Comparison of ENCODE assay signal across 10 cellular contexts in the genomic region with DNA sequence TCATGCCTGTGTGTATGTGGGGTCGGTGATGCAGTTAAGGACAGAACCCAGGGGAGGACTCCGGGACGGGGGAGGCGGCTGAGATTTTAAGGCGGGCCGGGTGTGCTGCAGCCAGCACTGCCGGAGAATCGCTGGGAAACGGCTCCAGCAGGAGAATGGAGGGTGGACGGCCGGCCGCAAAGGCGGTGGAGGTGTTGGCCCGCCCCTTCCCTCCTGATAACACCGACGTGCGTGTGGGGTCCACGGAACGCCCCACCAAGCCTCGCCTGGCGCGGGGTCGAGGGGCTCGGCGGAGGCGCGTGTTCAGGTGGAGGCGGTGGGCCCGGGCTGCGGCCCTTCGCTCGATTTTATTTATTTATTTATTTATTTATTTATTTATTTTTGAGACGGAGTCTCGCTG. TPM values are rescaled to one million over a fixed set of nuclear protein-coding genes. Genes with fewer than 3 reads are reported as not detected.
A peak's percentile ranks its signal among the peaks of the same experiment; 100 is the strongest.
DNase-seq lines count a peak whose midpoint lies in the region; ATAC-seq and TF ChIP-seq lines count a peak whose summit lies in the region.
"Had no signal": no experiment of that assay in that cellular context is flagged by ENCODE, and none has a peak within 500 bp of the region (broad histone marks: within the 10 kb centered on the region; RNA-seq: fewer than 3 reads in every experiment).

No MANE protein-coding gene starts in this region.

- H3K27ac ChIP-seq in Panc1 (ENCODE audit: low read length) (no peak overlapping the region), ovary (no peak overlapping the region), foreskin keratinocyte (no peak overlapping the region)

- H3K4me3 ChIP-seq in BJ (ENCODE audit: low read depth, low read length) (peak overlapping the region; percentile 53), Panc1 (ENCODE audit: low read depth in 2 of 2, low read length in 2 of 2) (peak overlapping the region; percentile 63 to 64), epithelial cell of esophagus (ENCODE audit: low read length) (peak overlapping the region; percentile 62), ovary (peak overlapping the region; percentile 63)

- in situ Hi-C loops in Panc1 (cut with HindIII; ENCODE audit: low pct_unique_long_range_greater_than_20kb, low sequenced_read_pairs), result no loop called here

- no peak for TF ChIP-seq EP300 in ovary (IDR thresholded peaks at IDR 0.05)

- H3K4me1 ChIP-seq in Panc1 (ENCODE audit: control insufficient read depth, insufficient read depth, low read length) (no peaks in the 10 kb centered on the region), ovary (ENCODE audit: insufficient read depth) (no peaks in the 10 kb centered on the region), foreskin keratinocyte (no peaks in the 10 kb centered on the region)

- intact Hi-C loops in Panc1 (cut with micrococcal nuclease; ENCODE audit: unreplicated experiment) (loop anchor here (2.0 to 10.0 kb wide), 3 partner anchors 107 to 447 kb away; no protein-coding TSS in a partner anchor), ovary (cut with DNase I) (loop anchor here (5.0 to 10.0 kb wide), 3 partner anchors 260 to 457 kb away; a partner anchor contains a TSS)

- CTCF ChIA-PET in BJ (lab: Yijun Ruan, JAX) (interaction anchor here (0.6 to 3.2 kb wide), 19 partner anchors 10 to 500 kb away, joined by 3 to 37 read pairs (median 4); a partner anchor contains a TSS), Panc1 (lab: Charles Lee) (no interaction called here)

- BruUV-seq in Panc1 (replicated peaks; lab: Mats Ljungman, UMichigan), result no TSS peak

- TF ChIP-seq POLR2A in ovary (IDR thresholded peaks at IDR 0.05), result no peak

- H3K27me3 ChIP-seq in BJ (ENCODE audit: control insufficient read depth, insufficient read depth, low read length) (no peaks in the 10 kb centered on the region; the same call in 1 of the 2 replicates), Panc1 (ENCODE audit: control insufficient read depth, insufficient read depth, low read length) (no peaks in the 10 kb centered on the region), ovary (no peaks in the 10 kb centered on the region), foreskin keratinocyte (peaks cover 9% of the 10 kb centered on the region)

- H3K9me3 ChIP-seq in Panc1 (ENCODE audit: control insufficient read depth, insufficient read depth, low read depth, low read length) (no peaks in the 10 kb centered on the region), ovary (no peaks in the 10 kb centered on the region)

- 15 to 40% (median 26%) methylated on average over 34 of the region's 34 CpGs for WGBS in ovary, 3 donors

- DNase-seq in BJ (ENCODE audit: low read depth), result no peak
- DNase-seq in Panc1 (ENCODE audit: low read depth, low spot score), result no peak
- no peak for DNase-seq in epithelial cell of esophagus (ENCODE audit: low read depth)
- peak in 4 of 5 donors; percentile 27 to 64 (median 53) for DNase-seq in ovary
- no peak for DNase-seq in COLO829 (ENCODE audit: low spot score)
- DNase-seq in occipital lobe (lab: John Stamatoyannopoulos, UW), result no peak
- DNase-seq in nucleus accumbens (lab: John Stamatoyannopoulos, UW), result no peak
- no peak for DNase-seq in foreskin keratinocyte
- DNase-seq: NCI-H524 treated with DMSO at 0.1 percent for 48 hours had no signal

- no peaks in the 10 kb centered on the region for H3K36me3 ChIP-seq in BJ (ENCODE audit: control insufficient read depth, insufficient read depth, low read length)
- H3K36me3 ChIP-seq in Panc1 (ENCODE audit: control insufficient read depth, insufficient read depth, low read length), result no peaks in the 10 kb centered on the region
- no peaks in the 10 kb centered on the region for H3K36me3 ChIP-seq in ovary

- no peak for TF ChIP-seq CTCF in BJ (IDR thresholded peaks at IDR 0.05; ENCODE audit: insufficient read depth, low read depth, low read length)
- TF ChIP-seq CTCF in Panc1 (IDR thresholded peaks at IDR 0.05), result no peak
- TF ChIP-seq CTCF in epithelial cell of esophagus (IDR thresholded peaks at IDR 0.05; ENCODE audit: insufficient read depth, low read depth, low read length, missing control alignments), result no peak
- TF ChIP-seq CTCF in ovary (IDR thresholded peaks at IDR 0.05), result no peak
- TF ChIP-seq CTCF in foreskin keratinocyte (conservative IDR thresholded peaks at IDR 0.05), result no peak

- no peak for ATAC-seq in Panc1
- no peak for ATAC-seq in foreskin keratinocyte

- POLR2A ChIA-PET in BJ (lab: Charles Lee) (no interaction called here), Panc1 (lab: Charles Lee) (interaction anchor here (0.6 kb wide), 1 partner anchor 8 kb away, joined by 6 read pairs; no protein-coding TSS in a partner anchor)

RNA-seq across cellular contexts. Expression of a gene that starts 0.6 kb away (rescaled TPM):
- polyA plus RNA-seq in BJ (2011; rRNA removed) (0.56 and 0.87 TPM in 2 replicates), ovary (1 to 10 TPM; 2.2 to 2.8 TPM), foreskin keratinocyte (0.02 and 0.03 TPM in 2 replicates)
- 0.51 and 0.81 TPM in 2 replicates for polyA minus RNA-seq in BJ (2011; rRNA and poly(A)+ RNA removed)
- total RNA-seq in Panc1 (2021; ENCODE audit: unreplicated experiment) (0.41 TPM), ovary (1 to 10 TPM; 2.1 to 5.0 (median 4.2) TPM), occipital lobe (0.94 TPM), foreskin keratinocyte (0.03 and 0.04 TPM in 2 replicates)
- 0.33 TPM for polyA plus RNA-seq in Panc1 (2012; ENCODE audit: insufficient read length)

RNA-seq across cellular contexts. Expression of a gene that starts 13.8 kb away (rescaled TPM):
- not detected in 2 replicates for polyA plus RNA-seq in BJ (2011; rRNA removed)
- not detected in 2 replicates for polyA minus RNA-seq in BJ (2011; rRNA and poly(A)+ RNA removed)
- total RNA-seq in Panc1 (2021; ENCODE audit: unreplicated experiment), result not detected
- polyA plus RNA-seq in Panc1 (2012; ENCODE audit: insufficient read length), result not detected
- total RNA-seq in ovary, result not detected
- polyA plus RNA-seq in ovary, result 1 to 10 TPM in 1 of 2 donors, not detected in 1; 1.2 TPM
- total RNA-seq in occipital lobe, result not detected
- total RNA-seq in foreskin keratinocyte, result not detected in 2 replicates
- not detected in 2 replicates for polyA plus RNA-seq in foreskin keratinocyte
- total RNA-seq: activated CD8-positive, alpha-beta memory T cell treated with anti-CD3 and anti-CD28 coated beads for 36 hours had no signal

RNA-seq across cellular contexts. Expression of a gene that starts 17.3 kb away (rescaled TPM):
- polyA plus RNA-seq in BJ (2011; rRNA removed) (3.0 and 6.4 TPM in 2 replicates), ovary (10 to 100 TPM in 1 of 2 donors, 1 to 10 TPM in 1; 2.2 to 11.4 TPM), foreskin keratinocyte (6.4 and 6.9 TPM in 2 replicates)
- polyA minus RNA-seq in BJ (2011; rRNA and poly(A)+ RNA removed), result 3.4 and 7.9 TPM in 2 replicates
- total RNA-seq in Panc1 (2021; ENCODE audit: unreplicated experiment) (19.8 TPM), ovary (10 to 100 TPM in 5 of 7 donors, 1 to 10 TPM in 2; 8.1 to 16.1 (median 11.0) TPM), occipital lobe (8.4 TPM), foreskin keratinocyte (6.1 TPM in 2 replicates)
- polyA plus RNA-seq in Panc1 (2012; ENCODE audit: insufficient read length), result 23.1 TPM

RNA-seq across cellular contexts. Expression of a gene that starts 30.0 kb away (rescaled TPM):
- 56.4 and 92.3 TPM in 2 replicates for polyA plus RNA-seq in BJ (2011; rRNA removed)
- 69.3 and 95.0 TPM in 2 replicates for polyA minus RNA-seq in BJ (2011; rRNA and poly(A)+ RNA removed)
- total RNA-seq in Panc1 (2021; ENCODE audit: unreplicated experiment), result 32.5 TPM
- polyA plus RNA-seq in Panc1 (2012; ENCODE audit: insufficient read length), result 55.7 TPM
- 100 to 1,000 TPM in 5 of 7 donors, 10 to 100 TPM in 2; 38.0 to 216 (median 156) TPM for total RNA-seq in ovary
- 10 to 100 TPM; 78.5 to 82.2 TPM for polyA plus RNA-seq in ovary
- total RNA-seq in occipital lobe, result 3.7 TPM
- total RNA-seq in foreskin keratinocyte, result 18.2 and 19.7 TPM in 2 replicates
- polyA plus RNA-seq in foreskin keratinocyte, result 34.6 and 34.8 TPM in 2 replicates

RNA-seq across cellular contexts. Expression of a gene that starts 41.0 kb away (rescaled TPM):
- polyA plus RNA-seq in BJ (2011; rRNA removed), result not detected in 2 replicates
- not detected in 2 replicates for polyA minus RNA-seq in BJ (2011; rRNA and poly(A)+ RNA removed)
- 0.15 TPM for total RNA-seq in Panc1 (2021; ENCODE audit: unreplicated experiment)
- 7.5 TPM for polyA plus RNA-seq in Panc1 (2012; ENCODE audit: insufficient read length)
- total RNA-seq in ovary, result under 1 TPM; 0.13 to 0.81 (median 0.38) TPM
- polyA plus RNA-seq in ovary, result 1 to 10 TPM in 1 of 2 donors, not detected in 1; 1.7 TPM
- total RNA-seq in occipital lobe, result 0.62 TPM
- total RNA-seq in foreskin keratinocyte, result 0.04 TPM in 1 of 2 replicates, not detected in the other
- 0.17 and 0.19 TPM in 2 replicates for polyA plus RNA-seq in foreskin keratinocyte
- total RNA-seq: activated CD8-positive, alpha-beta memory T cell treated with anti-CD3 and anti-CD28 coated beads for 36 hours had no signal

Comparison
In these comparisons a context has a peak if more than half of its experiments do, and no peak if none do; other contexts are left out.
1. DNase-seq: peak in ovary (4 of 5); none in BJ (single experiment), Panc1 (single experiment), epithelial cell of esophagus (single experiment), COLO829 (single experiment), occipital lobe (single experiment), nucleus accumbens (0 of 56) and foreskin keratinocyte (0 of 2).
2. Peak in every context shown above with its lines, with median percentiles within 50 percentile points of each other: H3K4me3 ChIP-seq.